Comparison of ENCODE assay signal across 8 cellular contexts in the genomic region with DNA sequence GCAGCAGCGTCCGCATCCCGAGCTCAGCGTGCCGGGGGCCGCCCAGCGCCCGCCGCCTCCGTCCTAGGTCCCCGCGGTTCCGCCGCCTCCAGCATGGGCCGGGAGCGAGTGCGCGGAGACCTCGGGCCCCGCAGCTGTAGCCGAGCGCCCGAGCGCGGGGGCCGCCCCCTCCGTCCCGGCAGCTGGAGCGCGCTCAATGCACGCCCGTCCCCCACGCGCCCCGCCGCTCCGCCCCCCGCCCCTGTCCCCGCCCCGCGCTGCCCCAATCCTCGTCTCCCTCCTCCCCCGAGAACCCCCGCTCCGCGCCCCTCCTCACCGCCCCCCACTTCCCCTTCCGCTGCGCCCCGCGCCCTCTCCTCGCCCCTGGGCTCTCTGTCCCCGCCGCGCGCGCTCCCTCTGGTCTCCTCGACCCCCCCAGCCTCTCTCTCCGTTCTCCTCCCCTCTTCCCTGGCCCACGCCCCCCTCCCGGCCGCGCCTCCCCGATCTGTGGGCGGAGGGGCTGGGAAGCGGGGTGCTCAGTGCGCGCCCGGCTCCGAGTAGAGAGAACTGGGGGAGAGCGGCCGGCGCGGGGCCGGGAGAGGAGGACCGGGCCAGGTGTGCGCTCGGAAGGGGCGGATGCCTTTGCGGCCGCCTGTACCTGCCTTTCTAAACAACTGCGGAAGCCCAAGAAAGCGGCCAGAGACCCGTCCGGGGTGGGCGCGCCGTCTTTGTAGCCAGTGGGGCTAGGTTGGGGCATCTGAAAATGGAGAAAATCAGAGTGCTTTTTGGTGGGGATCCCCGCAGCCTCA. TPM values are rescaled to one million over a fixed set of nuclear protein-coding genes. Genes with fewer than 3 reads are reported as not detected.
DNase-seq lines count a peak whose midpoint lies in the region; ATAC-seq and TF ChIP-seq lines count a peak whose summit lies in the region.

A gene with protein sequence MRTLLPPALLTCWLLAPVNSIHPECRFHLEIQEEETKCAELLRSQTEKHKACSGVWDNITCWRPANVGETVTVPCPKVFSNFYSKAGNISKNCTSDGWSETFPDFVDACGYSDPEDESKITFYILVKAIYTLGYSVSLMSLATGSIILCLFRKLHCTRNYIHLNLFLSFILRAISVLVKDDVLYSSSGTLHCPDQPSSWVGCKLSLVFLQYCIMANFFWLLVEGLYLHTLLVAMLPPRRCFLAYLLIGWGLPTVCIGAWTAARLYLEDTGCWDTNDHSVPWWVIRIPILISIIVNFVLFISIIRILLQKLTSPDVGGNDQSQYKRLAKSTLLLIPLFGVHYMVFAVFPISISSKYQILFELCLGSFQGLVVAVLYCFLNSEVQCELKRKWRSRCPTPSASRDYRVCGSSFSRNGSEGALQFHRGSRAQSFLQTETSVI (minus strand): TSS at position 112 of the 788 bp plus-strand sequence. CDS start 96 bp downstream, at position 16.

- peaks cover 4% of the 10 kb centered on the region for H3K4me1 Mint-ChIP-seq in activated CD8-positive, alpha-beta memory T cell treated with anti-CD3 and anti-CD28 coated beads, Interleukin-2, amount 10 ng/mL, durations not matched to agents 7 days and 5 days

- ATAC-seq in activated CD8-positive, alpha-beta memory T cell treated with anti-CD3 and anti-CD28 coated beads, Interleukin-2, amount 10 ng/mL, durations not matched to agents 7 days and 5 days = no peak
- ATAC-seq in sciatic nerve (peak; percentile 40), HG02852 (IDR thresholded peaks at IDR 0.05; ENCODE audit: unreplicated experiment) (no peak)

- H3K27ac Mint-ChIP-seq in activated CD8-positive, alpha-beta memory T cell treated with anti-CD3 and anti-CD28 coated beads, Interleukin-2, amount 10 ng/mL, durations not matched to agents 7 days and 5 days = no peak within 1 kb of the TSS

- CTCF ChIA-PET in activated CD8-positive, alpha-beta memory T cell treated with anti-CD3 and anti-CD28 coated beads, Interleukin-2, amount 10 ng/mL, durations not matched to agents 7 days and 5 days (lab: Charles Lee) = no interaction called here
- CTCF ChIA-PET in HEK293T (lab: Yijun Ruan, JAX) = no interaction called here

- H3K36me3 Mint-ChIP-seq in activated CD8-positive, alpha-beta memory T cell treated with anti-CD3 and anti-CD28 coated beads, Interleukin-2, amount 10 ng/mL, durations not matched to agents 7 days and 5 days = no peaks in the 10 kb centered on the region

- POLR2A ChIA-PET in HEK293T (lab: Yijun Ruan, JAX) = no interaction called here

- no peak for TF ChIP-seq CTCF in left ventricle myocardium inferior (IDR thresholded peaks at IDR 0.05; ENCODE audit: borderline replicate concordance)

- peak within 1 kb of the TSS; percentile 67 for H3K27ac ChIP-seq in left ventricle myocardium inferior (replicated peaks)

- DNase-seq in Daoy (ENCODE audit: low read depth) (peak; percentile 44), left ventricle myocardium inferior (peak; percentile 50), sciatic nerve (ENCODE audit: low spot score) (no peak), NOMO-1 (lab: John Stamatoyannopoulos, UW; ENCODE audit: unreplicated experiment in 2 of 2) (no peak), HEK293T (ENCODE audit: extremely low spot score) (no peak), DMS53 treated with DMSO at 0.1 percent for 48 hours (lab: John Stamatoyannopoulos, UW; ENCODE audit: unreplicated experiment) (no peak)
- DNase-seq in activated CD8-positive, alpha-beta memory T cell treated with anti-CD3 and anti-CD28 coated beads, Interleukin-2, amount 10 ng/mL, durations not matched to agents 7 days and 5 days = peak; percentile 25

- intact Hi-C loops in left ventricle myocardium inferior (cut with micrococcal nuclease) (no loop called here), sciatic nerve (cut with DNase I) (no loop called here)

- peaks cover 32% of the 10 kb centered on the region for H3K27me3 ChIP-seq in left ventricle myocardium inferior (ENCODE audit: low read depth)

- no peaks in the 10 kb centered on the region for H3K9me3 Mint-ChIP-seq in activated CD8-positive, alpha-beta memory T cell treated with anti-CD3 and anti-CD28 coated beads, Interleukin-2, amount 10 ng/mL, durations not matched to agents 7 days and 5 days (ENCODE audit: low read depth)

- no peaks in the 10 kb centered on the region for H3K9me3 ChIP-seq in left ventricle myocardium inferior (replicated peaks)

- H3K36me3 ChIP-seq in left ventricle myocardium inferior = peaks cover 7% of the 10 kb centered on the region

- no peak within 1 kb of the TSS for H3K4me3 Mint-ChIP-seq in activated CD8-positive, alpha-beta memory T cell treated with anti-CD3 and anti-CD28 coated beads, Interleukin-2, amount 10 ng/mL, durations not matched to agents 7 days and 5 days

- peak within 1 kb of the TSS; percentile 85 for H3K4me3 ChIP-seq in left ventricle myocardium inferior

- H3K4me1 ChIP-seq in left ventricle myocardium inferior = peaks cover 51% of the 10 kb centered on the region

- H3K27me3 Mint-ChIP-seq in activated CD8-positive, alpha-beta memory T cell treated with anti-CD3 and anti-CD28 coated beads, Interleukin-2, amount 10 ng/mL, durations not matched to agents 7 days and 5 days = peaks cover 35% of the 10 kb centered on the region

TF ChIP-seq in HEK293T, 16 proteins besides CTCF, POLR2A, EP300 and RAD21:
- no peak for TF ChIP-seq SP1 (IDR thresholded peaks at IDR 0.05)
- TF ChIP-seq FOXM1 (IDR thresholded peaks at IDR 0.05; ENCODE audit: borderline replicate concordance) = no peak

RNA-seq across cellular contexts. Expression of the gene that starts here (rescaled TPM):
- total RNA-seq in Daoy (2014; rRNA removed; shearing (Covaris generic)) = 0.74 and 1.4 TPM in 2 replicates
- under 1 TPM in 1 of 2 experiments, not detected in 1; 0.05 TPM for total RNA-seq in activated CD8-positive, alpha-beta memory T cell treated with anti-CD3 and anti-CD28 coated beads, Interleukin-2, amount 10 ng/mL, durations not matched to agents 7 days and 5 days
- total RNA-seq in left ventricle myocardium inferior (17.5 TPM), sciatic nerve (2.0 TPM)

Comparison
In these comparisons a context has a peak if more than half of its experiments do, and no peak if none do; other contexts are left out.
1. Peak in DNase-seq in activated CD8-positive, alpha-beta memory T cell treated with anti-CD3 and anti-CD28 coated beads, Interleukin-2, amount 10 ng/mL, durations not matched to agents 7 days and 5 days; RNA of the gene not detected or under 1 TPM.
2. DNase-seq: peak in Daoy (single experiment) and left ventricle myocardium inferior (single experiment); none in sciatic nerve (single experiment), NOMO-1 (0 of 2), HEK293T (single experiment) and DMS53 treated with DMSO at 0.1 percent for 48 hours (single experiment).